Comparison of ENCODE assay signal across 12 cellular contexts in the genomic region with DNA sequence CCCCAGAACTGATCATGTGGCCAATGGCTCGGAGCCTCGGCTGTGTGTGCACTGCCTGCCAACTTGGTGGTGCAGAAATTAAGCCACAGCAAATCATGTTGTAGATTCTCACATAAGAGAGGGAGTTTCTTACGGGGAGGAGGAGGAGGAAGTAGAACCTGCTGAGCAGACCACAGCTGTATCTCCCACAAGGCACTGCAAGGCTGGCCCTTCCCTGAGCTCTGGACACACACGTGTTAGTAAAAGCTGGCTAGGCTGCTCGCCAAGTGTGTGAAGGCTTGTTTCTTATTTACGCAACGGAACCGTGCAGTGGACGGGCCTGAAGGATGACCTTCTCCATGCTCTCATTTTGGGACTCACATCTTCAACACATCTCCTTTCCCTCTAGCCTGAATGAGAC. TPM values are rescaled to one million over a fixed set of nuclear protein-coding genes. Genes with fewer than 3 reads are reported as not detected.
DNase-seq lines count a peak whose midpoint lies in the region; ATAC-seq, FAIRE-seq and TF ChIP-seq lines count a peak whose summit lies in the region.
"Had no signal": no experiment of that assay in that cellular context is flagged by ENCODE, and none has a peak within 500 bp of the region (broad histone marks: within the 10 kb centered on the region; RNA-seq: fewer than 3 reads in every experiment).

No MANE protein-coding gene starts in this region.

- no peaks in the 10 kb centered on the region for H3K36me3 ChIP-seq in adipocyte (ENCODE audit: control insufficient read depth, insufficient read depth, low read length, severe bottlenecking)
- no peaks in the 10 kb centered on the region for H3K36me3 ChIP-seq in lung (ENCODE audit: control insufficient read depth in 2 of 2, insufficient read depth in 2 of 2, low read length in 2 of 2)
- no peaks in the 10 kb centered on the region for H3K36me3 ChIP-seq in hepatocyte (replicated peaks; ENCODE audit: insufficient read depth, low read depth)
- no peaks in the 10 kb centered on the region for H3K36me3 ChIP-seq in kidney (ENCODE audit: control insufficient read depth in 1 of 2, insufficient read depth in 2 of 2, low read length in 2 of 2)
- H3K36me3 ChIP-seq: ovary had no signal

- WGBS in lung, 2 donors = 53 to 69% methylated on average over 9 of the region's 9 CpGs
- WGBS in hepatocyte (ENCODE audit: low lambda C conversion rate, missing lambda C conversion rate) = 92% methylated on average over 9 of the region's 9 CpGs

- H2AFZ ChIP-seq in hepatocyte = no peak overlapping the region

- H3K9ac ChIP-seq in adipocyte (ENCODE audit: low read length) = peak overlapping the region; percentile 56
- no peak overlapping the region for H3K9ac ChIP-seq in kidney (ENCODE audit: low read length in 2 of 2)

- no peaks in the 10 kb centered on the region for H3K79me2 ChIP-seq in hepatocyte

- no peaks in the 10 kb centered on the region for H4K20me1 ChIP-seq in hepatocyte (ENCODE audit: insufficient read depth, poor library complexity, severe bottlenecking)

- H3K4me1 ChIP-seq in adipocyte (ENCODE audit: control insufficient read depth, insufficient read depth, low read length) = peaks cover 56% of the 10 kb centered on the region
- peaks cover 2 to 7% of the 10 kb centered on the region in 2 donors for H3K4me1 ChIP-seq in lung (ENCODE audit: control insufficient read depth in 2 of 2, insufficient read depth in 2 of 2, low read length in 2 of 2)
- no peaks in the 10 kb centered on the region for H3K4me1 ChIP-seq in hepatocyte (ENCODE audit: insufficient read depth)
- H3K4me1 ChIP-seq in kidney (ENCODE audit: control insufficient read depth in 1 of 2, insufficient read depth in 1 of 2, low read depth in 1 of 2, low read length in 2 of 2) = peaks cover 0 to 4% of the 10 kb centered on the region in 2 donors

- H3K9me3 ChIP-seq in adipocyte (ENCODE audit: control insufficient read depth, low read length) (no peaks in the 10 kb centered on the region), lung (ENCODE audit: control insufficient read depth in 2 of 2, insufficient read depth in 1 of 2, low read length in 1 of 2) (no peaks in the 10 kb centered on the region), hepatocyte (ENCODE audit: low read depth) (no peaks in the 10 kb centered on the region), kidney (ENCODE audit: control insufficient read depth in 1 of 2, low read length in 2 of 2) (no peaks in the 10 kb centered on the region)
- H3K9me3 ChIP-seq: ovary had no signal

- no peak overlapping the region for H3K4me2 ChIP-seq in hepatocyte

- H3K27me3 ChIP-seq in adipocyte (replicated peaks; ENCODE audit: control insufficient read depth, insufficient read depth, low read length) = no peaks in the 10 kb centered on the region
- no peaks in the 10 kb centered on the region for H3K27me3 ChIP-seq in lung (ENCODE audit: control insufficient read depth, insufficient read depth)
- no peaks in the 10 kb centered on the region for H3K27me3 ChIP-seq in hepatocyte
- H3K27me3 ChIP-seq: ovary had no signal

- H3K27ac ChIP-seq in lung (ENCODE audit: low read depth in 1 of 2, low read length in 1 of 2) = no peak overlapping the region
- no peak overlapping the region for H3K27ac ChIP-seq in hepatocyte
- no peak overlapping the region for H3K27ac ChIP-seq in kidney (ENCODE audit: low read depth in 2 of 2, low read length in 2 of 2)
- H3K27ac ChIP-seq: ovary had no signal

- no peak for FAIRE-seq in kidney (lab: Jason Lieb, UNC)
- FAIRE-seq: RCC 7860 had no signal

- DNase-seq in GM12865 (ENCODE audit: low read depth) (peak; percentile 17), adipocyte (ENCODE audit: low read depth) (no peak), lung (ENCODE audit: low spot score) (peak; percentile 41), hepatocyte (ENCODE audit: low spot score) (no peak), kidney (no peak), NCI-H1930 (lab: John Stamatoyannopoulos, UW) (no peak), foreskin fibroblast (no peak)
- DNase-seq: effector memory CD4-positive, alpha-beta T cell; ovary had no signal

- H3K9me2 ChIP-seq in hepatocyte (replicated peaks; ENCODE audit: insufficient read depth) = no peaks in the 10 kb centered on the region

- no peak overlapping the region for H3K4me3 ChIP-seq in GM12865 (ENCODE audit: low read depth, low read length)
- no peak overlapping the region for H3K4me3 ChIP-seq in adipocyte (ENCODE audit: low read length)
- no peak overlapping the region for H3K4me3 ChIP-seq in lung
- H3K4me3 ChIP-seq in hepatocyte = no peak overlapping the region
- H3K4me3 ChIP-seq in kidney (ENCODE audit: low read length in 2 of 2) = no peak overlapping the region
- H3K4me3 ChIP-seq in foreskin fibroblast (ENCODE audit: low read depth in 1 of 2, low read length in 2 of 2) = no peak overlapping the region
- H3K4me3 ChIP-seq: ovary had no signal

- intact Hi-C loops in kidney (cut with DNase I) = no loop called here

- TF ChIP-seq CTCF in GM12865 (IDR thresholded peaks at IDR 0.05; ENCODE audit: insufficient read depth, low read depth, low read length, missing control alignments) = no peak
- TF ChIP-seq CTCF in lung (IDR thresholded peaks at IDR 0.05; ENCODE audit: control extremely low read depth, extremely low read depth) = no peak
- TF ChIP-seq CTCF in hepatocyte (IDR thresholded peaks at IDR 0.05; ENCODE audit: poor library complexity) = no peak
- no peak for TF ChIP-seq CTCF in kidney (IDR thresholded peaks at IDR 0.05; ENCODE audit: borderline replicate concordance, extremely low read depth, insufficient read depth)
- TF ChIP-seq CTCF in foreskin fibroblast (IDR thresholded peaks at IDR 0.05; ENCODE audit: low read depth, low read length) = no peak

- ATAC-seq in HG02870 (IDR thresholded peaks at IDR 0.05; ENCODE audit: unreplicated experiment) = peak; percentile 73
- ATAC-seq in lung (ENCODE audit: insufficient read depth, low FRiP score) = peak; percentile 61
- ATAC-seq: activated naive CD4-positive, alpha-beta T cell treated with anti-CD3 and anti-CD28 coated beads, Interleukin-2, amount 50 U/mL, for 72 hours had no signal

RNA-seq across cellular contexts. Expression of a gene that starts 15.7 kb away (rescaled TPM):
- total RNA-seq in lung (100 to 1,000 TPM; 136 to 228 TPM), hepatocyte (81.8 and 92.5 TPM in 2 replicates), kidney (121 TPM)
- polyA plus RNA-seq in lung (10 to 100 TPM; 20.6 to 91.1 TPM), hepatocyte (38.0 and 42.2 TPM in 2 replicates), kidney (ENCODE audit: insufficient read depth, low read depth, low replicate concordance) (17.6 TPM)

Comparison
In these comparisons a context has a peak if more than half of its experiments do, and no peak if none do; other contexts are left out.
1. DNase-seq: peak in GM12865 (single experiment) and lung (single experiment); none in adipocyte (single experiment), hepatocyte (single experiment), kidney (single experiment), NCI-H1930 (0 of 2) and foreskin fibroblast (0 of 2).